ENCODE assay signal across 22 cellular contexts in the genomic region with DNA sequence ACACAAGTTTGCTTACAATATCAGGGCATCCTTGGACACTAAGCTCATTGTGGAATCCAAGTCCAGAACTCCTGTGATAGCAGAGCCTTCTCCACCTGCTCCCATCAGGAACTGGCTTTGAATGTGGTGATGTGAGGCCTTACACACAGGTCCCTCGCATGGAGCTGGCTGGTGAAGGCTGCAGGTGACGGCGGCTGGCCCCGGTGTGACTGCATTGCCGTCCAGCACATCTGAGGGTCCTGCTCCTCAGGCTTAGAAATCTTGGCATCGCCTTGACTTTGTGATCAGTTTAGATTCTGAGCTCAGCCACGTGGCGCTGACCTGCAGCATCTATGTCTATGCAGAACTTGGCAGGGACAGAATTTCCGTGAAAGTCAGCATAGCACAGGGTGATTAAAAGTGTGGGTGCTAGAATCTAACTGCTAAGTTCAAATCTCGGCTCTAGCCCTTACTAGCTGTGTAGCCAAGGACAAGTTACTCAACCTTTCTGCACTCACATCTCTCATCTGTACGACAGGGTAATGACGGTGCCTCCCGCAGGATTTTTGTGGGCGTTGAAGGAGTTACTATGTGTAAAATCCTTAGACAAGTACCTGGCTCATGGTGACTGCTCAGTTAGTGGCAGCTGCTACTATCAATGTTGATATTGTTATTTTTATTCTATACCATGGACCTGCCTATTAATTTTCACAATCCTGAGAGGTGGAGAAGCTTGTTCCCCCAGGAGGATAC. TPM values are rescaled to one million over a fixed set of nuclear protein-coding genes. Genes with fewer than 3 reads are reported as not detected.
"Had no signal": no experiment of that assay in that cellular context is flagged by ENCODE, and none has a peak within 500 bp of the region (broad histone marks: within the 10 kb centered on the region; RNA-seq: fewer than 3 reads in every experiment).

No MANE protein-coding gene starts in this region.

- DNase-seq: KBM-7, MV-4-11, NCI-H1048, NCI-H1105, NCI-H1417, NCI-H1436 treated with DMSO at 0.1 percent for 48 hours, NCI-H1694, NCI-H187 treated with DMSO at 0.1 percent for 48 hours, NCI-H2029 treated with DMSO at 0.1 percent for 48 hours, NCI-H2107, NCI-H2227 treated with DMSO at 0.1 percent for 48 hours, NCI-H524, NCI-H526 treated with DMSO at 0.1 percent for 48 hours, NCI-H748 treated with DMSO at 0.1 percent for 48 hours, Right ventricle myocardium superior, RPMI8226, SIG-M5, SK-N-SH, SW 1271 had no signal

- H3K27me3 ChIP-seq: SJSA1 had no signal

- H3K36me3 Mint-ChIP-seq: IgD-negative memory B cell had no signal

- H3K36me3 ChIP-seq: SJSA1 had no signal

- H3K9me3 ChIP-seq: SJSA1, SK-N-SH had no signal

- H3K27ac ChIP-seq: HL-60, SJSA1 had no signal

- H3K27me3 Mint-ChIP-seq: IgD-negative memory B cell had no signal

- H3K9ac ChIP-seq: SK-N-SH had no signal

- H3K9me3 Mint-ChIP-seq: IgD-negative memory B cell had no signal

- H3K4me2 ChIP-seq: SK-N-SH had no signal

- H3K4me3 Mint-ChIP-seq: IgD-negative memory B cell had no signal

- H3K4me1 Mint-ChIP-seq: IgD-negative memory B cell had no signal

- H3K4me3 ChIP-seq: SJSA1 had no signal

RNA-seq across cellular contexts. Expression of a gene that starts 26.6 kb away (rescaled TPM):
- total RNA-seq: Right ventricle myocardium superior had no signal
